9 cellular contexts compared by ENCODE assay signal in genomic region chr12:131850856-131851559, GRCh38. TPM values are rescaled to one million over a fixed set of nuclear protein-coding genes. Genes with fewer than 3 reads are reported as not detected.
DNase-seq lines count a peak whose midpoint lies in the region; ATAC-seq and TF ChIP-seq lines count a peak whose summit lies in the region.
"Had no signal": no experiment of that assay in that cellular context is flagged by ENCODE, and none has a peak within 500 bp of the region (broad histone marks: within the 10 kb centered on the region; RNA-seq: fewer than 3 reads in every experiment).

No MANE protein-coding gene starts in this region.

- H3K27ac ChIP-seq in AG04450 (ENCODE audit: low read depth, low read length): no peak overlapping the region

- H3K36me3 Mint-ChIP-seq in activated naive CD8-positive, alpha-beta T cell treated with anti-CD3 and anti-CD28 coated beads, Interleukin-2, amount 50 U/mL, for 24 hours (ENCODE audit: low read depth): no peaks in the 10 kb centered on the region
- H3K36me3 Mint-ChIP-seq in mesothelial cell of epicardium: no peaks in the 10 kb centered on the region

- DNase-seq in AG04450 (ENCODE audit: low read depth, low spot score) (no peak), mesothelial cell of epicardium (ENCODE audit: low spot score in 2 of 2, unreplicated experiment in 2 of 2) (peak; percentile 26 to 53)
- no peak for DNase-seq in activated naive CD8-positive, alpha-beta T cell treated with anti-CD3 and anti-CD28 coated beads, Interleukin-2, amount 50 U/mL, for 24 hours
- DNase-seq: NCI-H1436 treated with DMSO at 0.1 percent for 48 hours had no signal

- no peaks in the 10 kb centered on the region; the same call in 1 of the 2 replicates for H3K9me3 ChIP-seq in AG04450 (ENCODE audit: control insufficient read depth, insufficient read depth, low read length)

- H3K4me3 ChIP-seq in AG04450 (ENCODE audit: low read depth, low read length): no peak overlapping the region
- H3K4me3 ChIP-seq in GM12875 (ENCODE audit: low read depth, low read length): no peak overlapping the region

- H3K27me3 Mint-ChIP-seq in activated naive CD8-positive, alpha-beta T cell treated with anti-CD3 and anti-CD28 coated beads, Interleukin-2, amount 50 U/mL, for 24 hours: peaks cover under 1% of the 10 kb centered on the region
- peaks cover under 1% of the 10 kb centered on the region for H3K27me3 Mint-ChIP-seq in mesothelial cell of epicardium (ENCODE audit: low read depth)

- POLR2A ChIA-PET in AG04450 (lab: Yijun Ruan, JAX): no interaction called here

- peaks cover 4% of the 10 kb centered on the region for H3K4me1 Mint-ChIP-seq in activated naive CD8-positive, alpha-beta T cell treated with anti-CD3 and anti-CD28 coated beads, Interleukin-2, amount 50 U/mL, for 24 hours
- no peaks in the 10 kb centered on the region for H3K4me1 Mint-ChIP-seq in mesothelial cell of epicardium

- peak; percentile 48 for ATAC-seq in activated naive CD8-positive, alpha-beta T cell treated with anti-CD3 and anti-CD28 coated beads, Interleukin-2, amount 50 U/mL, for 24 hours
- no peak for ATAC-seq in HG03039 (IDR thresholded peaks at IDR 0.05; ENCODE audit: unreplicated experiment)
- no peak for ATAC-seq in GM21723 (IDR thresholded peaks at IDR 0.05; ENCODE audit: unreplicated experiment)
- no peak for ATAC-seq in GM18873 (IDR thresholded peaks at IDR 0.05; ENCODE audit: low FRiP score, unreplicated experiment)
- ATAC-seq in HG03139 (IDR thresholded peaks at IDR 0.05; ENCODE audit: unreplicated experiment): no peak

- CTCF ChIA-PET in AG04450 (lab: Charles Lee): no interaction called here

- no peak overlapping the region for H3K4me3 Mint-ChIP-seq in activated naive CD8-positive, alpha-beta T cell treated with anti-CD3 and anti-CD28 coated beads, Interleukin-2, amount 50 U/mL, for 24 hours
- H3K4me3 Mint-ChIP-seq in mesothelial cell of epicardium: no peak overlapping the region

- H3K27me3 ChIP-seq in AG04450 (ENCODE audit: control insufficient read depth, insufficient read depth, low read length): peaks cover 3% of the 10 kb centered on the region

- TF ChIP-seq CTCF in AG04450 (IDR thresholded peaks at IDR 0.05; ENCODE audit: low read depth, low read length) (peak; percentile 48), GM12875 (IDR thresholded peaks at IDR 0.05; ENCODE audit: borderline replicate concordance, insufficient read depth, low read depth, low read length) (peak; percentile 52; the same call in 1 of the 2 replicates), mesothelial cell of epicardium (IDR thresholded peaks at IDR 0.05; ENCODE audit: unreplicated experiment) (peak; percentile 52)

- H3K27ac Mint-ChIP-seq in activated naive CD8-positive, alpha-beta T cell treated with anti-CD3 and anti-CD28 coated beads, Interleukin-2, amount 50 U/mL, for 24 hours: no peak overlapping the region
- no peak overlapping the region for H3K27ac Mint-ChIP-seq in mesothelial cell of epicardium

- no peaks in the 10 kb centered on the region for H3K9me3 Mint-ChIP-seq in activated naive CD8-positive, alpha-beta T cell treated with anti-CD3 and anti-CD28 coated beads, Interleukin-2, amount 50 U/mL, for 24 hours
- H3K9me3 Mint-ChIP-seq in mesothelial cell of epicardium: no peaks in the 10 kb centered on the region

RNA-seq across cellular contexts. Expression of gene MMP17, which starts 22.8 kb away (rescaled TPM):
- polyA plus RNA-seq in AG04450 (2011; rRNA removed): 9.9 and 13.2 TPM in 2 replicates
- polyA minus RNA-seq in AG04450 (2011; rRNA and poly(A)+ RNA removed): 5.7 and 6.7 TPM in 2 replicates
- total RNA-seq in mesothelial cell of epicardium: 1.8 to 2.0 TPM (median 1.9 TPM) in 3 replicates

RNA-seq across cellular contexts. Expression of gene ULK1, which starts 43.4 kb away (rescaled TPM):
- 4.6 and 6.6 TPM in 2 replicates for polyA plus RNA-seq in AG04450 (2011; rRNA removed)
- polyA minus RNA-seq in AG04450 (2011; rRNA and poly(A)+ RNA removed): 4.0 and 4.5 TPM in 2 replicates
- 88.8 to 104 TPM (median 93.0 TPM) in 3 replicates for total RNA-seq in mesothelial cell of epicardium

Comparison
In these comparisons a context has a peak if more than half of its experiments do, and no peak if none do; other contexts are left out.
1. DNase-seq: peak in mesothelial cell of epicardium (2 of 2); none in AG04450 (single experiment) and activated naive CD8-positive, alpha-beta T cell treated with anti-CD3 and anti-CD28 coated beads, Interleukin-2, amount 50 U/mL, for 24 hours (single experiment).
2. Peak in every context shown above with its lines, with median percentiles within 50 percentile points of each other: CTCF ChIP-seq.